26 cellular contexts compared by ENCODE assay signal in the genomic region with DNA sequence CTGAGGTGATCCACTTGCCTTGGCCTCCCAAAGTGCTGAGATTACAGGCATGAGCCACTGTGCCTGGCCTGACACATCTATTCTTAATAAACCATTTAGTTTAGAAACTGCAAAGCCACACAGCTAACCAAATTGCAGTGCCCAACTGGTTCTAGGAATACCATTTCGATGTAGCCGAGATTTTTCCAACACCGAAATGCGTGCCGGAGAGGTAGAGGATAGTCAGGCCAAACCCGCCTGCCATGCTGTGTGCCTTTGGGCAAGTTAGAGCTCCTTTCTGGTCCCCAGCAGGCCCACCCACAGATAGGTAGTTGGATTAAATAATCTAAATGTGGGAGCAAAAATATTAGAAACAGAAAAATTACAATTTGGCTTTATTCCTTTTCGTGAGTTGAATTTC.
DNase-seq lines count a peak whose midpoint lies in the region; ATAC-seq and TF ChIP-seq lines count a peak whose summit lies in the region.
"Had no signal": no experiment of that assay in that cellular context is flagged by ENCODE, and none has a peak within 500 bp of the region (broad histone marks: within the 10 kb centered on the region; RNA-seq: fewer than 3 reads in every experiment).

No MANE protein-coding gene starts in this region.

- H2BK12ac ChIP-seq in neuronal stem cell (ENCODE audit: low read length): no peak overlapping the region

- no peak overlapping the region for H3K27ac ChIP-seq in RWPE2 (ENCODE audit: poor library complexity, severe bottlenecking)
- no peak overlapping the region for H3K27ac ChIP-seq in neuronal stem cell (replicated peaks; ENCODE audit: low read length)
- H3K27ac ChIP-seq in PC-3 (ENCODE audit: low read length): no peak overlapping the region
- H3K27ac ChIP-seq: A549; BLaER1 treated with 17β-estradiol and CSF1 and Interleukin-3, amounts not matched to agents 10 nM and 100 nM; GM23248; HL-60; KMS-11 had no signal

- H4K8ac ChIP-seq in neuronal stem cell (ENCODE audit: low read depth, low read length): no peak overlapping the region

- no peak overlapping the region for H3K4ac ChIP-seq in neuronal stem cell (ENCODE audit: low read length)

- peaks cover 38% of the 10 kb centered on the region for H3K4me1 Mint-ChIP-seq in type B pancreatic cell (ENCODE audit: unreplicated experiment)
- H3K4me1 Mint-ChIP-seq: IgD-negative memory B cell had no signal

- H3K27me3 ChIP-seq in RWPE2 (ENCODE audit: insufficient read depth, poor library complexity, severe bottlenecking) (no peaks in the 10 kb centered on the region), neuronal stem cell (ENCODE audit: control insufficient read depth in 3 of 3, insufficient read depth in 3 of 3, low read depth in 1 of 3, low read length in 3 of 3) (peaks cover 0 to 44% (median 0%) of the 10 kb centered on the region in 3 experiments), PC-3 (ENCODE audit: low read length) (peaks cover 4% of the 10 kb centered on the region; the same call in 1 of the 2 replicates)
- H3K27me3 ChIP-seq: BLaER1 treated with 17β-estradiol and CSF1 and Interleukin-3, amounts not matched to agents 10 nM and 100 nM had no signal

- no peak overlapping the region for H2AFZ ChIP-seq in neuronal stem cell (ENCODE audit: low read length)
- no peak overlapping the region for H2AFZ ChIP-seq in PC-3 (ENCODE audit: low read length)
- H2AFZ ChIP-seq: GM23248 had no signal

- H3F3A ChIP-seq in PC-3 (ENCODE audit: low read length, unreplicated experiment): no peaks in the 10 kb centered on the region

- H3K4me3 Mint-ChIP-seq in type B pancreatic cell: no peak overlapping the region
- H3K4me3 Mint-ChIP-seq: CD4-positive, alpha-beta T cell; HFFc6; IgD-negative memory B cell had no signal

- no peak overlapping the region for H3K23ac ChIP-seq in neuronal stem cell (ENCODE audit: low read depth, low read length, poor library complexity)

- BruUV-seq in PC-3 (replicated peaks; lab: Mats Ljungman, UMichigan): no TSS peak

- no peak for TF ChIP-seq CTCF in RWPE2 (IDR thresholded peaks at IDR 0.05; ENCODE audit: poor library complexity, severe bottlenecking)
- no peak for TF ChIP-seq CTCF in type B pancreatic cell (conservative IDR thresholded peaks at IDR 0.05)
- no peak for TF ChIP-seq CTCF in PC-3 (conservative IDR thresholded peaks at IDR 0.05; ENCODE audit: low read depth, low read length)

- no peak overlapping the region for H3K14ac ChIP-seq in neuronal stem cell (ENCODE audit: low read length)

- no peak overlapping the region for H3K27ac Mint-ChIP-seq in type B pancreatic cell
- H3K27ac Mint-ChIP-seq: CD4-positive, alpha-beta T cell; HFFc6; IgD-negative memory B cell had no signal

- no peaks in the 10 kb centered on the region for H4K20me1 ChIP-seq in PC-3 (ENCODE audit: low read length)
- H4K20me1 ChIP-seq: BLaER1 treated with 17β-estradiol and CSF1 and Interleukin-3, amounts not matched to agents 10 nM and 100 nM had no signal

- H3K18ac ChIP-seq in neuronal stem cell (ENCODE audit: low read length): peak overlapping the region; percentile 44

- no peaks in the 10 kb centered on the region for H3K9me3 Mint-ChIP-seq in type B pancreatic cell
- H3K9me3 Mint-ChIP-seq: CD4-positive, alpha-beta T cell; HFFc6; IgD-negative memory B cell had no signal

- H3K4me1 ChIP-seq in RWPE2 (ENCODE audit: insufficient read depth, poor library complexity, severe bottlenecking): no peaks in the 10 kb centered on the region
- peaks cover 3 to 39% of the 10 kb centered on the region in 2 donors for H3K4me1 ChIP-seq in neuronal stem cell (ENCODE audit: control insufficient read depth in 2 of 2, insufficient read depth in 1 of 2, low read depth in 1 of 2, low read length in 2 of 2)
- H3K4me1 ChIP-seq in PC-3 (ENCODE audit: insufficient read depth, low read length): no peaks in the 10 kb centered on the region; the same call in 1 of the 2 replicates
- H3K4me1 ChIP-seq: A549, HAP-1 had no signal

- CTCF ChIA-PET in PC-3 (lab: Charles Lee): no interaction called here

- H3K9me2 ChIP-seq in PC-3 (replicated peaks; ENCODE audit: low read length): no peaks in the 10 kb centered on the region

- peak; percentile 12 for DNase-seq in RWPE2 (ENCODE audit: low spot score)
- peak; percentile 26 for DNase-seq in ecto neural progenitor cell (ENCODE audit: low spot score)
- no peak for DNase-seq in neuronal stem cell (ENCODE audit: low spot score)
- DNase-seq in type B pancreatic cell (ENCODE audit: extremely low spot score, unreplicated experiment): peak; percentile 31
- no peak for DNase-seq in PC-3
- no peak for DNase-seq in NCI-H1092 treated with DMSO at 0.1 percent for 48 hours (lab: John Stamatoyannopoulos, UW)
- DNase-seq: AML-193; CD4-positive, alpha-beta T cell; GM23248; HFFc6; MM.1S; NCI-H1048; NCI-H1417 treated with DMSO at 0.1 percent for 48 hours; NCI-H1694 treated with DMSO at 0.1 percent for 48 hours; NCI-H2081; NCI-H2227 treated with DMSO at 0.1 percent for 48 hours; NCI-H526 treated with DMSO at 0.1 percent for 48 hours; RPMI8226; SHP77 had no signal

- H3K9me3 ChIP-seq in RWPE2 (ENCODE audit: severe bottlenecking): no peaks in the 10 kb centered on the region
- H3K9me3 ChIP-seq in neuronal stem cell (replicated peaks in 1 of 2; ENCODE audit: control insufficient read depth in 2 of 2, insufficient read depth in 1 of 2, low read depth in 1 of 2, low read length in 2 of 2): no peaks in the 10 kb centered on the region
- no peaks in the 10 kb centered on the region for H3K9me3 ChIP-seq in PC-3 (ENCODE audit: low read length)
- H3K9me3 ChIP-seq: A549; BLaER1 treated with 17β-estradiol and CSF1 and Interleukin-3, amounts not matched to agents 10 nM and 100 nM; HAP-1 had no signal

- H3K4me3 ChIP-seq in RWPE2 (ENCODE audit: severe bottlenecking) (no peak overlapping the region), neuronal stem cell (ENCODE audit: low read length in 2 of 2) (no peak overlapping the region), PC-3 (ENCODE audit: low read length) (no peak overlapping the region)
- H3K4me3 ChIP-seq: A549; BLaER1 treated with 17β-estradiol and CSF1 and Interleukin-3, amounts not matched to agents 10 nM and 100 nM; GM23248; HAP-1 had no signal

- H2BK120ac ChIP-seq in neuronal stem cell (ENCODE audit: low read depth, low read length): no peak overlapping the region

- no peaks in the 10 kb centered on the region for H3K79me1 ChIP-seq in neuronal stem cell (ENCODE audit: low read depth, low read length)

- POLR2A ChIA-PET in PC-3 (lab: Charles Lee; ENCODE audit: unreplicated experiment): no interaction called here

- H4K91ac ChIP-seq in neuronal stem cell (ENCODE audit: low read depth, low read length, poor library complexity): no peak overlapping the region

- H3K27me3 Mint-ChIP-seq in type B pancreatic cell: peaks cover 35% of the 10 kb centered on the region

- H3K9ac ChIP-seq in neuronal stem cell (ENCODE audit: low read depth, low read length, poor library complexity) (no peak overlapping the region), PC-3 (ENCODE audit: low read length) (no peak overlapping the region)
- H3K9ac ChIP-seq: BLaER1 treated with 17β-estradiol and CSF1 and Interleukin-3, amounts not matched to agents 10 nM and 100 nM; GM23248; KMS-11 had no signal

- intact Hi-C loops in PC-3 (cut with micrococcal nuclease): no loop called here

- ATAC-seq in RWPE2 (ENCODE audit: low read depth) (no peak), PC-3 (no peak), GM19452 (IDR thresholded peaks at IDR 0.05; ENCODE audit: unreplicated experiment) (no peak)
- ATAC-seq: A549 had no signal

- H3K4me2 ChIP-seq in neuronal stem cell (ENCODE audit: insufficient read depth, low read length, poor library complexity, severe bottlenecking) (no peak overlapping the region), PC-3 (ENCODE audit: low read length) (no peak overlapping the region)
- H3K4me2 ChIP-seq: A549; BLaER1 treated with 17β-estradiol and CSF1 and Interleukin-3, amounts not matched to agents 10 nM and 100 nM; KMS-11 had no signal

- H2AK5ac ChIP-seq in neuronal stem cell (ENCODE audit: low read depth, low read length): peak overlapping the region; percentile 36

- H2BK5ac ChIP-seq in neuronal stem cell (ENCODE audit: low read length): no peak overlapping the region

- no peak overlapping the region for H2BK15ac ChIP-seq in neuronal stem cell (ENCODE audit: low read length)

- no peaks in the 10 kb centered on the region for H3K36me3 Mint-ChIP-seq in type B pancreatic cell
- H3K36me3 Mint-ChIP-seq: IgD-negative memory B cell had no signal

- no CpG with 5 or more reads among the region's 7 CpGs for WGBS in neuronal stem cell (ENCODE audit: extremely low coverage in 2 of 2, insufficient read length in 2 of 2, insufficient replicate concordance in 1 of 2), 2 donors

- no peaks in the 10 kb centered on the region for H3K79me2 ChIP-seq in PC-3 (ENCODE audit: low read length)

- H3K36me3 ChIP-seq in RWPE2 (ENCODE audit: low read depth): no peaks in the 10 kb centered on the region
- no peaks in the 10 kb centered on the region for H3K36me3 ChIP-seq in neuronal stem cell (replicated peaks in 1 of 2; ENCODE audit: control insufficient read depth in 2 of 2, insufficient read depth in 2 of 2, low read length in 2 of 2)
- H3K36me3 ChIP-seq in PC-3 (ENCODE audit: low read depth, low read length): no peaks in the 10 kb centered on the region
- H3K36me3 ChIP-seq: BLaER1 treated with 17β-estradiol and CSF1 and Interleukin-3, amounts not matched to agents 10 nM and 100 nM; HAP-1 had no signal

Comparison
In these comparisons a context has a peak if more than half of its experiments do, and no peak if none do; other contexts are left out.
1. DNase-seq: peak in RWPE2 (single experiment), ecto neural progenitor cell (single experiment) and type B pancreatic cell (single experiment); none in neuronal stem cell (single experiment), PC-3 (single experiment) and NCI-H1092 treated with DMSO at 0.1 percent for 48 hours (single experiment).